In the genomic region with DNA sequence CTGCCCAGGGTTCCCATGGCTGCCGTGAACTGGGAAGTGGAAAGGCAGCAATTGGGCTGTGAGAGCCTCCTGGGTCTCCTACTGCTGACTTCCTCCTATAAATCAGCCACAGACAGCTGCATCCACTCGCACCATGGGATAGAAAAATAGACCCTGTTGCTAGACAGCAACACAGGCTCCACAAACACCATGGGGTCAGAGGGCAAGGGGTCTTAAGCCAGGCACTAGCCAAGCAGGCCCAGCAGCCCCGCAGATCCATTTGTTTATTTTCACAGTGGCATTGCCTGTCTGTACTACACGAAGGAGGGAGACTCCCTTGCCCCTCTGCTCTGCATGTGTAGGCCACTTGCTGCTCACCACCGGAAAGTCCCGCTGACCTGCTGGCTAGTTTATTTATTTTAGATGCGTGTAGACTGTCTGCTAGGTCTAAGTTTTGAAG, we compare ENCODE assay signal across 23 cellular contexts.
DNase-seq lines count a peak whose midpoint lies in the region; TF ChIP-seq lines count a peak whose summit lies in the region.
"Had no signal": no experiment of that assay in that cellular context is flagged by ENCODE, and none has a peak within 500 bp of the region (broad histone marks: within the 10 kb centered on the region; RNA-seq: fewer than 3 reads in every experiment).

No MANE protein-coding gene starts in this region.

- H3K4me2 ChIP-seq in neural progenitor cell, result no peak overlapping the region

- H3K36me3 ChIP-seq in neural progenitor cell (no peaks in the 10 kb centered on the region), BE2C (no peaks in the 10 kb centered on the region)
- H3K36me3 ChIP-seq in effector memory CD4-positive, alpha-beta T cell (ENCODE audit: control insufficient read depth, insufficient read depth, low read length), result no peaks in the 10 kb centered on the region
- H3K36me3 ChIP-seq: MG63, SJSA1, uterus had no signal

- no peaks in the 10 kb centered on the region for H3K27me3 ChIP-seq in neural progenitor cell
- no peaks in the 10 kb centered on the region for H3K27me3 ChIP-seq in effector memory CD4-positive, alpha-beta T cell (replicated peaks; ENCODE audit: control insufficient read depth, insufficient read depth, low read length, poor library complexity, severe bottlenecking)
- no peaks in the 10 kb centered on the region for H3K27me3 ChIP-seq in BE2C
- H3K27me3 ChIP-seq: MG63, SJSA1, uterus had no signal

- no peak overlapping the region for H2AFZ ChIP-seq in neural progenitor cell (replicated peaks)

- no peak overlapping the region for H3K9ac ChIP-seq in neural progenitor cell

- H3K4me3 ChIP-seq in neural progenitor cell, result no peak overlapping the region
- H3K4me3 ChIP-seq in effector memory CD4-positive, alpha-beta T cell (ENCODE audit: insufficient read depth, low read depth, low read length, poor library complexity, severe bottlenecking), result no peak overlapping the region
- H3K4me3 ChIP-seq in BE2C (ENCODE audit: low read depth, low read length), result no peak overlapping the region
- H3K4me3 ChIP-seq: MG63, SJSA1, uterus had no signal

- peak; percentile 64 for DNase-seq in Caki2 (ENCODE audit: low read depth)
- DNase-seq in HEK293T (ENCODE audit: extremely low spot score), result peak; percentile 40
- DNase-seq in brain pericyte (ENCODE audit: low read depth, low spot score), result peak; percentile 95
- DNase-seq in neural progenitor cell (ENCODE audit: low spot score), result peak; percentile 18
- no peak for DNase-seq in NCI-H524 treated with DMSO at 0.1 percent for 48 hours (lab: John Stamatoyannopoulos, UW)
- no peak for DNase-seq in T1000 (lab: John Stamatoyannopoulos, UW)
- DNase-seq in effector memory CD4-positive, alpha-beta T cell, result no peak
- no peak for DNase-seq in BE2C
- DNase-seq: activated CD4-positive, CD25-positive, alpha-beta regulatory T cell treated with anti-CD3 and anti-CD28 coated beads, Interleukin-2, amount 50 U/mL, for 72 hours; activated naive CD8-positive, alpha-beta T cell treated with anti-CD3 and anti-CD28 coated beads, Interleukin-2, amount 50 U/mL, for 24 hours; COR-L47; hypothalamus; left colon; MG63; NCI-H2081; NCI-H524; PC-3; stimulated activated CD4-positive, alpha-beta T cell treated with anti-CD3 and anti-CD28 coated beads, Interleukin-2, amount 100 ng/mL, for 24 hours; uterus had no signal

- no peak for TF ChIP-seq CTCF in neural progenitor cell (IDR thresholded peaks at IDR 0.05)
- TF ChIP-seq CTCF in BE2C (IDR thresholded peaks at IDR 0.05; ENCODE audit: low read depth, low read length), result no peak

- H3K4me3 Mint-ChIP-seq in neural progenitor cell, result peak overlapping the region; percentile 2
- H3K4me3 Mint-ChIP-seq: activated naive CD8-positive, alpha-beta T cell treated with anti-CD3 and anti-CD28 coated beads, Interleukin-2, amount 50 U/mL, for 24 hours; central memory CD8-positive, alpha-beta T cell; T-helper 2 cell treated with Interferon-gamma antibody and Interleukin-4, amounts not matched to agents 5 μg/mL and 100 μg/mL, for 36 hours had no signal

- H3K79me2 ChIP-seq in neural progenitor cell (ENCODE audit: low read depth), result no peaks in the 10 kb centered on the region

- H3K27ac ChIP-seq in neural progenitor cell, result no peak overlapping the region
- H3K27ac ChIP-seq in effector memory CD4-positive, alpha-beta T cell (ENCODE audit: insufficient read depth, low read length, poor library complexity, severe bottlenecking), result no peak overlapping the region
- H3K27ac ChIP-seq: SJSA1, uterus had no signal

- H3K4me1 ChIP-seq in neural progenitor cell (peaks cover 22% of the 10 kb centered on the region), BE2C (no peaks in the 10 kb centered on the region)
- no peaks in the 10 kb centered on the region for H3K4me1 ChIP-seq in effector memory CD4-positive, alpha-beta T cell (ENCODE audit: control insufficient read depth, insufficient read depth, low read length, poor library complexity, severe bottlenecking)
- H3K4me1 ChIP-seq: uterus had no signal

- H3K27ac Mint-ChIP-seq in neural progenitor cell, result peak overlapping the region; percentile 58
- H3K27ac Mint-ChIP-seq: activated naive CD8-positive, alpha-beta T cell treated with anti-CD3 and anti-CD28 coated beads, Interleukin-2, amount 50 U/mL, for 24 hours; activated T-helper 2 cell treated with anti-CD3 and anti-CD28 coated beads, Interferon-gamma antibody, Interleukin-2, Interleukin-4, amounts not matched to agents 10 μg/mL and 5 μg/mL and 100 μg/mL, durations not matched to agents 14 hours and 24 hours and 36 hours; T-helper 2 cell treated with Interferon-gamma antibody and Interleukin-4, amounts not matched to agents 5 μg/mL and 100 μg/mL, for 36 hours had no signal

- H4K20me1 ChIP-seq in neural progenitor cell (ENCODE audit: low read depth), result no peaks in the 10 kb centered on the region

- no peaks in the 10 kb centered on the region for H3K9me3 ChIP-seq in neural progenitor cell (ENCODE audit: low read depth)
- H3K9me3 ChIP-seq in effector memory CD4-positive, alpha-beta T cell (ENCODE audit: control insufficient read depth, low read length), result no peaks in the 10 kb centered on the region
- no peaks in the 10 kb centered on the region for H3K9me3 ChIP-seq in BE2C
- H3K9me3 ChIP-seq: MG63, SJSA1, uterus had no signal

- peaks cover 6% of the 10 kb centered on the region for H3K9me3 Mint-ChIP-seq in neural progenitor cell
- H3K9me3 Mint-ChIP-seq: activated naive CD8-positive, alpha-beta T cell treated with anti-CD3 and anti-CD28 coated beads, Interleukin-2, amount 50 U/mL, for 24 hours; activated T-helper 2 cell treated with anti-CD3 and anti-CD28 coated beads, Interferon-gamma antibody, Interleukin-2, Interleukin-4, amounts not matched to agents 10 μg/mL and 5 μg/mL and 100 μg/mL, durations not matched to agents 14 hours and 24 hours and 36 hours; central memory CD8-positive, alpha-beta T cell; T-helper 2 cell treated with Interferon-gamma antibody and Interleukin-4, amounts not matched to agents 5 μg/mL and 100 μg/mL, for 36 hours had no signal

- H3K36me3 Mint-ChIP-seq in neural progenitor cell, result no peaks in the 10 kb centered on the region

- CTCF ChIA-PET in HEK293T (lab: Yijun Ruan, JAX), result no interaction called here

- peaks cover 7% of the 10 kb centered on the region for H3K27me3 Mint-ChIP-seq in neural progenitor cell (ENCODE audit: insufficient read depth, low read depth)
- H3K27me3 Mint-ChIP-seq: activated naive CD8-positive, alpha-beta T cell treated with anti-CD3 and anti-CD28 coated beads, Interleukin-2, amount 50 U/mL, for 24 hours had no signal

- peaks cover 13% of the 10 kb centered on the region for H3F3A ChIP-seq in neural progenitor cell (ENCODE audit: low read depth)

- peaks cover 46% of the 10 kb centered on the region for H3K4me1 Mint-ChIP-seq in neural progenitor cell
- H3K4me1 Mint-ChIP-seq: activated naive CD8-positive, alpha-beta T cell treated with anti-CD3 and anti-CD28 coated beads, Interleukin-2, amount 50 U/mL, for 24 hours; central memory CD8-positive, alpha-beta T cell had no signal

- in situ Hi-C loops in Caki2 (cut with HindIII; ENCODE audit: low pct_unique_long_range_greater_than_20kb, low sequenced_read_pairs), result no loop called here

- POLR2A ChIA-PET in HEK293T (lab: Yijun Ruan, JAX), result no interaction called here

TF ChIP-seq in HEK293T, 16 proteins besides CTCF, POLR2A, EP300 and RAD21:
- TF ChIP-seq, protein P1, sequence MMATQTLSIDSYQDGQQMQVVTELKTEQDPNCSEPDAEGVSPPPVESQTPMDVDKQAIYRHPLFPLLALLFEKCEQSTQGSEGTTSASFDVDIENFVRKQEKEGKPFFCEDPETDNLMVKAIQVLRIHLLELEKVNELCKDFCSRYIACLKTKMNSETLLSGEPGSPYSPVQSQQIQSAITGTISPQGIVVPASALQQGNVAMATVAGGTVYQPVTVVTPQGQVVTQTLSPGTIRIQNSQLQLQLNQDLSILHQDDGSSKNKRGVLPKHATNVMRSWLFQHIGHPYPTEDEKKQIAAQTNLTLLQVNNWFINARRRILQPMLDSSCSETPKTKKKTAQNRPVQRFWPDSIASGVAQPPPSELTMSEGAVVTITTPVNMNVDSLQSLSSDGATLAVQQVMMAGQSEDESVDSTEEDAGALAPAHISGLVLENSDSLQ (IDR thresholded peaks at IDR 0.05), result peak; percentile 92
- TF ChIP-seq L3MBTL2 (conservative IDR thresholded peaks at IDR 0.05), result no peak

Comparison
In these comparisons a context has a peak if more than half of its experiments do, and no peak if none do; other contexts are left out.
1. DNase-seq: peak in Caki2 (single experiment), HEK293T (single experiment), brain pericyte (single experiment) and neural progenitor cell (single experiment); none in NCI-H524 treated with DMSO at 0.1 percent for 48 hours (single experiment), T1000 (single experiment), effector memory CD4-positive, alpha-beta T cell (0 of 3) and BE2C (single experiment).